Comparison of ENCODE assay signal across 8 cellular contexts in the genomic region with DNA sequence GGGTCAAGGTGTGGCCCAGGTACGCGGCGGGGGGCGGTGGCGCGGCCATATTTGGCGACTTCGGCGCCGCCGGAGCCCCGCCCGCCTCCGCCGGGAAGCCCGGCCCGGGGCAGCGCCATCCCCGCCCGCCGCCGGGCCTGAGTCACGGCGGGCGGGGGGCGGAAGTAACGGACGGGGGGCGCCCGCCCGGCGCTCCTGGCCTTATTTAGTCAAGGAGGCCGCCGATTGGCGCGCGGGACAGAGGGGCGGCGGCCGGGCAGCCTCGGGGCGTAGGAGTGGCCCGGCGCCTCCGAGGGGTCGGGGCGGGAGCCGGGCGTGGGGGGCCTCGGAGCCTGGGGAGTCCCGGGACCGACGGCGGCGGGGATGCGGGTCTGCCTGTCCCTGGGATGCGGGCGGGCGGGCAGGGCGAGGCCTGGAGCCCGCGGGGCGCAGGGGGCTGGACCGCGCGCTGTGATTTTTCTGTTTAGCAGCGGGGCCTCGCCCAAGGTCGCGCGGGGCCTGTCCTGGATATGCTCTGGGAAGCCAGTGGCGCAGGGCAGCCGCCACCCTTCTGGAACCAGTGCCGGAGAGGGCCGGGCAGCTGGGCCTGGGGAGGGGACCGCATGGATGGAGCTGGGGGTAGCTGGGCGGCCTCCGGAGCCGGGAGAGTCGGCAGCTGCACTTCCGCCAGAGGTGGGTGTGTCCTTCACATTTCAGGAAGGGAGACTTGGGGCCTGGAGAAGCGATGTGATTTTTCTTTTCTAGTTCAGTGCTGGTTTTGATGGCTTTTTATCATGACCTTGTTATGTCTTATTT. TPM values are rescaled to one million over a fixed set of nuclear protein-coding genes. Genes with fewer than 3 reads are reported as not detected.
DNase-seq lines count a peak whose midpoint lies in the region; ATAC-seq and TF ChIP-seq lines count a peak whose summit lies in the region.

No MANE protein-coding gene starts in this region.

- ATAC-seq in HG02642 (IDR thresholded peaks at IDR 0.05; ENCODE audit: poor library complexity, unreplicated experiment) = peak; percentile 18

- peak overlapping the region; percentile 91 for H3K4ac ChIP-seq in mesendoderm (ENCODE audit: low read depth, low read length)

- peak overlapping the region; percentile 52 for H2BK120ac ChIP-seq in mesendoderm (ENCODE audit: low read depth, low read length)

- peaks cover 23% of the 10 kb centered on the region for H3K36me3 Mint-ChIP-seq in endothelial cell (ENCODE audit: low read depth, unreplicated experiment)

- H3K9ac ChIP-seq in mesendoderm (ENCODE audit: low read length) = peak overlapping the region; percentile 97

- peak overlapping the region; percentile 74 for H3K4me3 ChIP-seq in mesendoderm (ENCODE audit: low read length)

- DNase-seq in ELR (ENCODE audit: low read depth) (peak; percentile 84), NCI-H774 (lab: John Stamatoyannopoulos, UW) (peak; percentile 88), endothelial cell (ENCODE audit: low spot score) (peak; percentile 54), mesendoderm (peak; percentile 88), GM19240 (ENCODE audit: insufficient read length, low spot score) (no peak)
- DNase-seq in activated CD8-positive, alpha-beta memory T cell treated with anti-CD3 and anti-CD28 coated beads, Interleukin-2, amount 50 U/mL, for 4 hours = peak; percentile 77
- peak; percentile 81 for DNase-seq in stimulated activated CD8-positive, alpha-beta memory T cell treated with anti-CD3 and anti-CD28 coated beads, Interleukin-4, amount 100 ng/mL, for 48 hours

- peak overlapping the region; percentile 99 for H3K18ac ChIP-seq in mesendoderm (ENCODE audit: low read length)

- no peak overlapping the region for H2AK5ac ChIP-seq in mesendoderm (ENCODE audit: low read length)

- peaks cover 25% of the 10 kb centered on the region for H3K4me1 Mint-ChIP-seq in endothelial cell (ENCODE audit: unreplicated experiment)

- H2BK15ac ChIP-seq in mesendoderm (replicated peaks; ENCODE audit: low read depth) = no peak overlapping the region

- H3K27ac ChIP-seq in mesendoderm (ENCODE audit: low read depth, low read length) = peak overlapping the region; percentile 98

- no peak for TF ChIP-seq CTCF in endothelial cell (IDR thresholded peaks at IDR 0.05; ENCODE audit: unreplicated experiment)

- H3K23ac ChIP-seq in mesendoderm (ENCODE audit: low read length) = peak overlapping the region; percentile 94

- peak overlapping the region; percentile 96 for H2BK5ac ChIP-seq in mesendoderm (ENCODE audit: low read length)

- no peak overlapping the region for H4K8ac ChIP-seq in mesendoderm (ENCODE audit: low read depth, low read length)

- peaks cover 12% of the 10 kb centered on the region for H3K4me1 ChIP-seq in mesendoderm (ENCODE audit: control insufficient read depth, low read depth, low read length)

- WGBS in mesendoderm (ENCODE audit: extremely low coverage, insufficient coverage, low lambda C conversion rate) = no CpG with 5 or more reads among the region's 82 CpGs

- peak overlapping the region; percentile 85 for H3K27ac Mint-ChIP-seq in endothelial cell (ENCODE audit: unreplicated experiment)

- H4K5ac ChIP-seq in mesendoderm (ENCODE audit: low read length) = no peak overlapping the region

- H3K27me3 Mint-ChIP-seq in endothelial cell (ENCODE audit: unreplicated experiment) = peaks cover 33% of the 10 kb centered on the region

- H3K36me3 ChIP-seq in mesendoderm (ENCODE audit: control insufficient read depth, insufficient read depth, low read length) = peaks cover 19% of the 10 kb centered on the region

- H3K79me1 ChIP-seq in mesendoderm (ENCODE audit: low read length) = peaks cover 3% of the 10 kb centered on the region

- no peaks in the 10 kb centered on the region for H3K9me3 Mint-ChIP-seq in endothelial cell (ENCODE audit: unreplicated experiment)

- H3K4me3 Mint-ChIP-seq in endothelial cell (ENCODE audit: unreplicated experiment) = peak overlapping the region; percentile 93

- H3K27me3 ChIP-seq in mesendoderm (ENCODE audit: insufficient read depth, low read length, poor library complexity) = no peaks in the 10 kb centered on the region

- H3K4me2 ChIP-seq in mesendoderm (ENCODE audit: low read length) = peak overlapping the region; percentile 82

- H3K79me2 ChIP-seq in mesendoderm (ENCODE audit: control insufficient read depth, insufficient read depth, low read length) = peaks cover 44% of the 10 kb centered on the region

- H3K56ac ChIP-seq in mesendoderm (ENCODE audit: low read length) = peak overlapping the region; percentile 97

RNA-seq across cellular contexts. Expression of gene ACTG1, which starts 2.3 kb away (rescaled TPM):
- total RNA-seq in endothelial cell (ENCODE audit: unreplicated experiment) = 4,184 TPM
- 9,422 TPM for polyA plus RNA-seq in mesendoderm (2013, experiment 1 of 2)
- polyA plus RNA-seq in mesendoderm (2013, experiment 2 of 2) = 9,613 TPM

RNA-seq across cellular contexts. Expression of gene FSCN2, which starts 13.2 kb away (rescaled TPM):
- 1.5 TPM for total RNA-seq in endothelial cell (ENCODE audit: unreplicated experiment)
- not detected for polyA plus RNA-seq in mesendoderm (2013, experiment 1 of 2)
- not detected for polyA plus RNA-seq in mesendoderm (2013, experiment 2 of 2)

RNA-seq across cellular contexts. Expression of gene FAAP100, which starts 37.2 kb away (rescaled TPM):
- total RNA-seq in endothelial cell (ENCODE audit: unreplicated experiment) = 40.6 TPM
- 14.4 TPM for polyA plus RNA-seq in mesendoderm (2013, experiment 1 of 2)
- 14.8 TPM for polyA plus RNA-seq in mesendoderm (2013, experiment 2 of 2)
